Comparison of ENCODE assay signal across 32 cellular contexts in genomic region chr18:23538040-23538439, GRCh38.
"Had no signal": no experiment of that assay in that cellular context is flagged by ENCODE, and none has a peak within 500 bp of the region (broad histone marks: within the 10 kb centered on the region; RNA-seq: fewer than 3 reads in every experiment).

No MANE protein-coding gene starts in this region.

- DNase-seq: activated CD4-positive, alpha-beta T cell treated with anti-CD3 and anti-CD28 coated beads for 4 hours; activated CD4-positive, alpha-beta T cell treated with anti-CD3 and anti-CD28 coated beads, Interleukin-2, amount 50 U/mL, for 4 hours; activated effector memory CD4-positive, alpha-beta T cell treated with anti-CD3 and anti-CD28 coated beads, Interleukin-2, amount 50 U/mL, for 16 hours; activated naive CD4-positive, alpha-beta T cell treated with anti-CD3 and anti-CD28 coated beads for 36 hours; activated naive CD8-positive, alpha-beta T cell treated with anti-CD3 and anti-CD28 coated beads for 36 hours; cerebellar nuclear complex; endodermal cell; foreskin keratinocyte; kidney; left colon; posterior cingulate gyrus; stimulated activated CD4-positive, alpha-beta T cell treated with anti-CD3 and anti-CD28 coated beads, Interleukin-4, amount 100 ng/mL, for 4 hours; stimulated activated CD8-positive, alpha-beta memory T cell treated with anti-CD3 and anti-CD28 coated beads, Interleukin-4, amount 100 ng/mL, for 48 hours; stimulated activated naive CD8-positive, alpha-beta T cell treated with anti-CD3 and anti-CD28 coated beads, Interleukin-15, amount 100 ng/mL, for 72 hours; substantia nigra; SW 1271; T-helper 9 cell had no signal

- ATAC-seq: esophagus mucosa; foreskin keratinocyte; left colon; stimulated activated memory B cell treated with anti-CD40 and anti-IgM and Interleukin-4, amounts not matched to agents 10 μg/mL and 1 μg/mL and 100 μg/mL, for 72 hours; stimulated activated naive CD8-positive, alpha-beta T cell treated with anti-CD3 and anti-CD28 coated beads, Interleukin-15, amount 100 ng/mL, for 72 hours had no signal

- FAIRE-seq: kidney, TTC549 had no signal

- H3K9me3 ChIP-seq: adrenal gland, ascending aorta, right lobe of liver, upper lobe of left lung, vagina had no signal

- H3K27ac ChIP-seq: adrenal gland, ascending aorta, foreskin keratinocyte, skin epidermis, vagina, VCaP had no signal

- H3K27me3 ChIP-seq: adrenal gland, ascending aorta, foreskin keratinocyte, right lobe of liver, upper lobe of left lung, vagina had no signal

- H3K4me1 Mint-ChIP-seq: endodermal cell had no signal

- H3K27me3 Mint-ChIP-seq: activated naive CD8-positive, alpha-beta T cell treated with anti-CD3 and anti-CD28 coated beads for 36 hours; memory B cell; stimulated activated memory B cell treated with anti-CD40 and anti-IgM and Interleukin-4, amounts not matched to agents 10 μg/mL and 1 μg/mL and 100 μg/mL, for 72 hours; stimulated activated naive CD8-positive, alpha-beta T cell treated with anti-CD3 and anti-CD28 coated beads, Interleukin-15, amount 100 ng/mL, for 72 hours had no signal

- H3K4me3 Mint-ChIP-seq: activated naive CD4-positive, alpha-beta T cell treated with anti-CD3 and anti-CD28 coated beads for 36 hours; activated naive CD8-positive, alpha-beta T cell treated with anti-CD3 and anti-CD28 coated beads for 36 hours; activated T-helper 1 cell treated with anti-CD3 and anti-CD28 coated beads, Interleukin-12 subunit alpha, Interleukin-12 subunit beta, Interleukin-2, Interleukin-4 antibody, amounts not matched to agents 30 ng/mL and 10 ng/mL and 1 ng/mL, durations not matched to agents 14 hours and 24 hours and 36 hours; endodermal cell; memory B cell; nephron; stimulated activated memory B cell treated with anti-CD40 and anti-IgM and Interleukin-4, amounts not matched to agents 10 μg/mL and 1 μg/mL and 100 μg/mL, for 72 hours; stimulated activated naive CD8-positive, alpha-beta T cell treated with anti-CD3 and anti-CD28 coated beads, Interleukin-15, amount 100 ng/mL, for 72 hours; T-helper 1 cell treated with Interleukin-12 subunit alpha and Interleukin-12 subunit beta and Interleukin-4 antibody, amounts not matched to agents 30 μg/mL and 1 μg/mL, for 36 hours had no signal

- H3K27ac Mint-ChIP-seq: activated naive CD4-positive, alpha-beta T cell treated with anti-CD3 and anti-CD28 coated beads for 36 hours; activated naive CD8-positive, alpha-beta T cell treated with anti-CD3 and anti-CD28 coated beads for 36 hours; activated T-helper 1 cell treated with anti-CD3 and anti-CD28 coated beads, Interleukin-12 subunit alpha, Interleukin-12 subunit beta, Interleukin-2, Interleukin-4 antibody, amounts not matched to agents 30 ng/mL and 10 ng/mL and 1 ng/mL, durations not matched to agents 14 hours and 24 hours and 36 hours; memory B cell; stimulated activated memory B cell treated with anti-CD40 and anti-IgM and Interleukin-4, amounts not matched to agents 10 μg/mL and 1 μg/mL and 100 μg/mL, for 72 hours; T-helper 1 cell treated with Interleukin-12 subunit alpha and Interleukin-12 subunit beta and Interleukin-4 antibody, amounts not matched to agents 30 μg/mL and 1 μg/mL, for 36 hours had no signal

- H3K9me3 Mint-ChIP-seq: activated naive CD4-positive, alpha-beta T cell treated with anti-CD3 and anti-CD28 coated beads for 36 hours; activated naive CD8-positive, alpha-beta T cell treated with anti-CD3 and anti-CD28 coated beads for 36 hours; activated T-helper 1 cell treated with anti-CD3 and anti-CD28 coated beads, Interleukin-12 subunit alpha, Interleukin-12 subunit beta, Interleukin-2, Interleukin-4 antibody, amounts not matched to agents 30 ng/mL and 10 ng/mL and 1 ng/mL, durations not matched to agents 14 hours and 24 hours and 36 hours; endodermal cell; memory B cell; nephron; stimulated activated memory B cell treated with anti-CD40 and anti-IgM and Interleukin-4, amounts not matched to agents 10 μg/mL and 1 μg/mL and 100 μg/mL, for 72 hours; stimulated activated naive CD8-positive, alpha-beta T cell treated with anti-CD3 and anti-CD28 coated beads, Interleukin-15, amount 100 ng/mL, for 72 hours; T-helper 1 cell treated with Interleukin-12 subunit alpha and Interleukin-12 subunit beta and Interleukin-4 antibody, amounts not matched to agents 30 μg/mL and 1 μg/mL, for 36 hours had no signal

- H3K4me3 ChIP-seq: adrenal gland, ascending aorta, coronary artery, right lobe of liver, skin epidermis, upper lobe of left lung, vagina had no signal

- H3K4me1 ChIP-seq: ascending aorta, foreskin keratinocyte, vagina had no signal
